Comparison of ENCODE assay signal across 9 cellular contexts in the genomic region with DNA sequence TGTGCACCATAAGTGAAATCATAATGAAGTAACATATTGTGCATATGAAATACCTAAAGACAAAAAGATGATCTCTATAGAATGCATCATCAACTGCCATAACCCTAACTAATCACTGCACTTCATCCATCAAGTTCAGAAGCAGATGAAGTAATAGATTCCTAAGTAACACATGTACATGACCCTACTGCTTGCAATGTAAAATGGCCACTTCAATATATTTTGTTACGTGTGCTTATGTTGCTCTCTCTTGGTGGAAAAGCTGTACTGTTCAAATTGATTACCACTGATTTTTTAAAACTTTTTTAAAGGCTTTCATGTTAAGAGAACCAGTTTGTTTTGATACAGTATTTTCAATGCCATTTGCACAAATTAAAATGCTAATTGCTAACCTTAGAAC.
DNase-seq lines count a peak whose midpoint lies in the region; ATAC-seq and TF ChIP-seq lines count a peak whose summit lies in the region.
"Had no signal": no experiment of that assay in that cellular context is flagged by ENCODE, and none has a peak within 500 bp of the region (broad histone marks: within the 10 kb centered on the region; RNA-seq: fewer than 3 reads in every experiment).

No MANE protein-coding gene starts in this region.

- 62% methylated on average over 1 of the region's 1 CpG for WGBS in suprapubic skin

- no peaks in the 10 kb centered on the region for H3K9me3 Mint-ChIP-seq in mesothelial cell of epicardium
- H3K9me3 Mint-ChIP-seq in activated T-cell treated with anti-CD3 and anti-CD28 coated beads, Interleukin-2, amount 50 U/mL, for 24 hours, result no peaks in the 10 kb centered on the region

- no peak overlapping the region for H3K4me3 Mint-ChIP-seq in mesothelial cell of epicardium
- no peak overlapping the region for H3K4me3 Mint-ChIP-seq in activated T-cell treated with anti-CD3 and anti-CD28 coated beads, Interleukin-2, amount 50 U/mL, for 24 hours

- no peak for TF ChIP-seq EP300 in suprapubic skin (IDR thresholded peaks at IDR 0.05)

- H3K36me3 Mint-ChIP-seq in mesothelial cell of epicardium, result no peaks in the 10 kb centered on the region
- no peaks in the 10 kb centered on the region for H3K36me3 Mint-ChIP-seq in activated T-cell treated with anti-CD3 and anti-CD28 coated beads, Interleukin-2, amount 50 U/mL, for 24 hours (ENCODE audit: low read depth)

- TF ChIP-seq CTCF in LNCAP (IDR thresholded peaks at IDR 0.05), result peak; percentile 67
- peak in 2 of 3 experiments; percentile 37 to 40 for TF ChIP-seq CTCF in ascending aorta (IDR thresholded peaks at IDR 0.05)
- TF ChIP-seq CTCF in mesothelial cell of epicardium (IDR thresholded peaks at IDR 0.05; ENCODE audit: unreplicated experiment), result peak; percentile 49
- peak in 1 of 2 donors; percentile 19 for TF ChIP-seq CTCF in suprapubic skin (IDR thresholded peaks at IDR 0.05)

- H3K4me1 ChIP-seq in ascending aorta (no peaks in the 10 kb centered on the region), suprapubic skin (peaks cover 15% of the 10 kb centered on the region)

- intact Hi-C loops in ascending aorta (cut with DNase I), result no loop called here

- no peak for ATAC-seq in GM18873 (IDR thresholded peaks at IDR 0.05; ENCODE audit: low FRiP score, unreplicated experiment)

- H3K4me1 Mint-ChIP-seq in mesothelial cell of epicardium, result peaks cover 14% of the 10 kb centered on the region
- H3K4me1 Mint-ChIP-seq in activated T-cell treated with anti-CD3 and anti-CD28 coated beads, Interleukin-2, amount 50 U/mL, for 24 hours (ENCODE audit: low read depth), result peaks cover 17% of the 10 kb centered on the region

- no peak overlapping the region for H3K27ac Mint-ChIP-seq in mesothelial cell of epicardium
- H3K27ac Mint-ChIP-seq in activated T-cell treated with anti-CD3 and anti-CD28 coated beads, Interleukin-2, amount 50 U/mL, for 24 hours, result no peak overlapping the region

- no peak overlapping the region for H3K4me3 ChIP-seq in ascending aorta
- H3K4me3 ChIP-seq in suprapubic skin, result no peak overlapping the region

- no peak for TF ChIP-seq POLR2A in suprapubic skin (IDR thresholded peaks at IDR 0.05)

- H3K27ac ChIP-seq in ascending aorta, result no peak overlapping the region
- no peak overlapping the region for H3K27ac ChIP-seq in suprapubic skin

- peaks cover 17% of the 10 kb centered on the region for H3K27me3 Mint-ChIP-seq in mesothelial cell of epicardium (ENCODE audit: low read depth)
- peaks cover 10% of the 10 kb centered on the region for H3K27me3 Mint-ChIP-seq in activated T-cell treated with anti-CD3 and anti-CD28 coated beads, Interleukin-2, amount 50 U/mL, for 24 hours

- H3K9me3 ChIP-seq in ascending aorta (no peaks in the 10 kb centered on the region), suprapubic skin (no peaks in the 10 kb centered on the region)

- H3K36me3 ChIP-seq in ascending aorta (no peaks in the 10 kb centered on the region), suprapubic skin (no peaks in the 10 kb centered on the region)

- no peaks in the 10 kb centered on the region for H3K27me3 ChIP-seq in ascending aorta
- H3K27me3 ChIP-seq in suprapubic skin, result no peaks in the 10 kb centered on the region

- DNase-seq in DMS153 (lab: John Stamatoyannopoulos, UW), result peak; percentile 19
- DNase-seq in ascending aorta (ENCODE audit: low spot score in 2 of 2), result no peak
- DNase-seq in mesothelial cell of epicardium (ENCODE audit: low spot score in 2 of 2, unreplicated experiment in 2 of 2), result no peak
- no peak for DNase-seq in activated CD8-positive, alpha-beta memory T cell treated with anti-CD3 and anti-CD28 coated beads, Interleukin-2, amount 50 U/mL, for 48 hours
- no peak for DNase-seq in suprapubic skin (ENCODE audit: low spot score in 2 of 2)
- DNase-seq in activated T-cell treated with anti-CD3 and anti-CD28 coated beads, Interleukin-2, amount 50 U/mL, for 24 hours, result no peak
- DNase-seq: activated CD4-positive, CD25-positive, alpha-beta regulatory T cell treated with anti-CD3 and anti-CD28 coated beads, Interleukin-2, amount 50 U/mL, for 72 hours had no signal
